8 cellular contexts compared by ENCODE assay signal in the genomic region with DNA sequence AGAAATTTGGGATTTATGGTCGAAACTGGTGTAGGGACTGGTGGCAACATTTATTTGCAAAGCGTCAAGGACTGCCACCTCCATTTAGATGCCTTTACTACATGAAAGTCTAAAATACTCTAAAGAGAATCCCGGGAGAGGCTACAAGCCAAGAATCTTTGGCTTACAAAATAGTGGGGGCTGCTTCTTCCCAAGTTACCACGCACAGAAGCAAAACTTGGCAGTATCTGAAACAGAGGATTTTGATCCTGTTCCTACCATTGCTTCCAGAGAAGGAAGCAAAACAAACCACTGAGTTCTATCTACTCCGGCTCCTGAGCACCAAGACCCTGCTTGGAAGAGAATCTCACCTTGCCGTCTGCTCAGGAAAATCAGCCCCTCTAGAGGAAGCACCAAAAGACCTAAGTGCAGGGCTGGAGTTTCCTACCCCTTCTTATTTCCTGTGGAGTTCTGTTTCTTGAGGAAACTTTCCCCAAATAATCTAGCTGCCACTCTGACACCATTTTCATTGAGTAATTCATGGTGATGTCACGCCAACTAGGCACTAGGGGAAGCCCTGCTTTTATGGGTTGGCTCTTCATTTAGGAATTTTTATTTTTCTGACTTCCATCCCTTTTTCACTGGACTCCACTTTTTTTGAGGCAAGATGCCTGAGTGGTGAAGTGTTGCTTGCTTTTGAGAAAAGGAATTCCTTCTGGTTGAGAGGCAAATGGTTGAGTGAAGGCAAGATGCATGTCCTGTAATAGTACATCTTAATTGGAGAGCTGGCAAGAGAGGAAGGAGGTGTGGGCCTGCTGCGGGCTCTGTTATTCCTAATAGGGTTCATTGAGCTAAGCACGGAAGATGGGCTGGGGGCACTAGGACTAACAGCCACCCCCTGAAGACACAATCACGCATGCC. TPM values are rescaled to one million over a fixed set of nuclear protein-coding genes. Genes with fewer than 3 reads are reported as not detected.
DNase-seq lines count a peak whose midpoint lies in the region; ATAC-seq and TF ChIP-seq lines count a peak whose summit lies in the region.

No MANE protein-coding gene starts in this region.

- no peak overlapping the region for H2BK120ac ChIP-seq in neuronal stem cell (ENCODE audit: low read depth, low read length)

- no peak overlapping the region for H2BK15ac ChIP-seq in neuronal stem cell (ENCODE audit: low read length)

- no peak overlapping the region for H4K91ac ChIP-seq in neuronal stem cell (ENCODE audit: low read depth, low read length, poor library complexity)

- no peak for TF ChIP-seq POLR2A in testis (IDR thresholded peaks at IDR 0.05)

- H3K4me2 ChIP-seq in OCI-LY3 (ENCODE audit: low read length), result peak overlapping the region; percentile 89
- H3K4me2 ChIP-seq in neuronal stem cell (ENCODE audit: insufficient read depth, low read length, poor library complexity, severe bottlenecking), result peak overlapping the region; percentile 58

- peak overlapping the region; percentile 36 for H3K23ac ChIP-seq in neuronal stem cell (ENCODE audit: low read depth, low read length, poor library complexity)

- H3K4me3 ChIP-seq in OCI-LY3 (ENCODE audit: low read length) (peak overlapping the region; percentile 68), duodenal mucosa (ENCODE audit: low read depth in 1 of 2, low read length in 2 of 2) (peak overlapping the region; percentile 12 to 45), neuronal stem cell (ENCODE audit: low read length in 2 of 2) (peak overlapping the region in 1 of 2 donors; percentile 48), testis (no peak overlapping the region)

- no peak overlapping the region for H2BK12ac ChIP-seq in neuronal stem cell (ENCODE audit: low read length)

- no peak overlapping the region for H3K9ac ChIP-seq in OCI-LY3 (ENCODE audit: low read length)
- H3K9ac ChIP-seq in duodenal mucosa (ENCODE audit: low read depth in 1 of 2, low read length in 2 of 2), result no peak overlapping the region
- no peak overlapping the region for H3K9ac ChIP-seq in neuronal stem cell (ENCODE audit: low read depth, low read length, poor library complexity)

- H2BK5ac ChIP-seq in neuronal stem cell (ENCODE audit: low read length), result no peak overlapping the region

- H3K27ac ChIP-seq in OCI-LY3 (ENCODE audit: low read length), result no peak overlapping the region
- peak overlapping the region; percentile 80 for H3K27ac ChIP-seq in duodenal mucosa (ENCODE audit: low read depth, low read length)
- H3K27ac ChIP-seq in neuronal stem cell (replicated peaks; ENCODE audit: low read length), result no peak overlapping the region
- H3K27ac ChIP-seq in testis, result peak overlapping the region in 1 of 2 donors; percentile 31

- no peak overlapping the region for H3K18ac ChIP-seq in neuronal stem cell (ENCODE audit: low read length)

- H2AK5ac ChIP-seq in neuronal stem cell (ENCODE audit: low read depth, low read length), result no peak overlapping the region

- H2AFZ ChIP-seq in OCI-LY3 (ENCODE audit: low read depth, low read length), result 0 out of 2 replicates have a peak overlapping the region, but pooled peaks have one; percentile 59
- peak overlapping the region; percentile 93 for H2AFZ ChIP-seq in neuronal stem cell (ENCODE audit: low read length)

- ATAC-seq in HG03571 (IDR thresholded peaks at IDR 0.05; ENCODE audit: unreplicated experiment), result no peak

- no peaks in the 10 kb centered on the region for H3K9me3 ChIP-seq in OCI-LY3 (ENCODE audit: insufficient read depth, low read length)
- H3K9me3 ChIP-seq in duodenal mucosa (ENCODE audit: control insufficient read depth in 1 of 2, low read length in 2 of 2), result no peaks in the 10 kb centered on the region
- H3K9me3 ChIP-seq in neuronal stem cell (replicated peaks in 1 of 2; ENCODE audit: control insufficient read depth in 2 of 2, insufficient read depth in 1 of 2, low read depth in 1 of 2, low read length in 2 of 2), result no peaks in the 10 kb centered on the region
- no peaks in the 10 kb centered on the region for H3K9me3 ChIP-seq in testis

- no peaks in the 10 kb centered on the region for H3K79me2 ChIP-seq in OCI-LY3 (ENCODE audit: low read length)

- WGBS in neuronal stem cell (ENCODE audit: extremely low coverage in 2 of 2, insufficient read length in 2 of 2, insufficient replicate concordance in 1 of 2), 2 donors, result no CpG with 5 or more reads among the region's 10 CpGs
- 65 to 66% methylated on average over 9 to 10 of the region's 10 CpGs for WGBS in testis, 2 donors

- no peak overlapping the region for H3K14ac ChIP-seq in neuronal stem cell (ENCODE audit: low read length)

- intact Hi-C loops in testis (cut with DNase I; ENCODE audit: low total_unique reads), result no loop called here

- TF ChIP-seq CTCF in OCI-LY3 (IDR thresholded peaks at IDR 0.05; ENCODE audit: low read depth, low read length), result no peak
- no peak for TF ChIP-seq CTCF in testis (IDR thresholded peaks at IDR 0.05)

- no peaks in the 10 kb centered on the region for H3K79me1 ChIP-seq in neuronal stem cell (ENCODE audit: low read depth, low read length)

- no peaks in the 10 kb centered on the region for H4K20me1 ChIP-seq in OCI-LY3 (ENCODE audit: insufficient read depth, low read length)

- H3K4me1 ChIP-seq in OCI-LY3 (ENCODE audit: low read length) (peaks cover 63% of the 10 kb centered on the region), duodenal mucosa (ENCODE audit: control insufficient read depth in 1 of 2, insufficient read depth in 2 of 2, low read length in 2 of 2) (peaks cover 41 to 53% of the 10 kb centered on the region in 2 donors), neuronal stem cell (ENCODE audit: control insufficient read depth in 2 of 2, insufficient read depth in 1 of 2, low read depth in 1 of 2, low read length in 2 of 2) (peaks cover 9 to 15% of the 10 kb centered on the region in 2 donors), testis (peaks cover 13% of the 10 kb centered on the region)

- H3K36me3 ChIP-seq in OCI-LY3 (replicated peaks; ENCODE audit: low read depth, low read length) (no peaks in the 10 kb centered on the region), duodenal mucosa (ENCODE audit: control insufficient read depth in 1 of 2, insufficient read depth in 2 of 2, low read length in 2 of 2) (no peaks in the 10 kb centered on the region), neuronal stem cell (replicated peaks in 1 of 2; ENCODE audit: control insufficient read depth in 2 of 2, insufficient read depth in 2 of 2, low read length in 2 of 2) (no peaks in the 10 kb centered on the region), testis (ENCODE audit: low read depth, missing control alignments) (no peaks in the 10 kb centered on the region)

- no peak overlapping the region for H3K4ac ChIP-seq in neuronal stem cell (ENCODE audit: low read length)

- no peak overlapping the region for H4K8ac ChIP-seq in neuronal stem cell (ENCODE audit: low read depth, low read length)

- peak; percentile 79 for DNase-seq in GM03348 (ENCODE audit: low spot score)
- DNase-seq in neuronal stem cell (ENCODE audit: low spot score), result no peak
- DNase-seq in stimulated activated CD4-positive, alpha-beta T cell treated with anti-CD3 and anti-CD28 coated beads, Interleukin-12 subunit alpha, Interleukin-12 subunit beta, amount 100 ng/mL, for 4 hours, result no peak
- DNase-seq in testis, result no peak
- DNase-seq in Kasumi-1 (lab: John Stamatoyannopoulos, UW), result no peak

- H3K27me3 ChIP-seq in OCI-LY3 (ENCODE audit: low read depth, low read length) (peaks cover 40% of the 10 kb centered on the region), duodenal mucosa (ENCODE audit: control insufficient read depth in 1 of 2, insufficient read depth in 2 of 2, low read length in 2 of 2) (no peaks in the 10 kb centered on the region), neuronal stem cell (ENCODE audit: control insufficient read depth in 3 of 3, insufficient read depth in 3 of 3, low read depth in 1 of 3, low read length in 3 of 3) (no peaks in the 10 kb centered on the region), testis (no peaks in the 10 kb centered on the region)

RNA-seq across cellular contexts. Expression of a gene that starts 36.8 kb away (rescaled TPM):
- 45.6 TPM for polyA plus RNA-seq in neuronal stem cell (2013, experiment 1 of 2)
- polyA plus RNA-seq in neuronal stem cell (2013, experiment 2 of 2), result 46.5 TPM
- 10 to 100 TPM; 67.1 to 71.0 TPM for total RNA-seq in testis
- polyA plus RNA-seq in testis (ENCODE audit: insufficient read depth, low read depth, low replicate concordance), result 49.0 TPM

Comparison
In these comparisons a context has a peak if more than half of its experiments do, and no peak if none do; other contexts are left out.
1. H3K4me3 ChIP-seq: peak in OCI-LY3 (single experiment) and duodenal mucosa (2 of 2); none in testis (0 of 2).